In genomic region chr6:167046861-167047495, GRCh38 we compare ENCODE assay signal across 9 cellular contexts. TPM values are rescaled to one million over a fixed set of nuclear protein-coding genes. Genes with fewer than 3 reads are reported as not detected.
DNase-seq lines count a peak whose midpoint lies in the region; ATAC-seq lines count a peak whose summit lies in the region.
"Had no signal": no experiment of that assay in that cellular context is flagged by ENCODE, and none has a peak within 500 bp of the region (broad histone marks: within the 10 kb centered on the region; RNA-seq: fewer than 3 reads in every experiment).

No MANE protein-coding gene starts in this region.

- intact Hi-C loops in activated T-helper 1 cell treated with anti-CD3 and anti-CD28 coated beads, Interleukin-12 subunit alpha, Interleukin-12 subunit beta, Interleukin-2, Interleukin-4 antibody, amounts not matched to agents 30 ng/mL and 10 ng/mL and 1 ng/mL, durations not matched to agents 14 hours and 24 hours and 36 hours (cut with micrococcal nuclease): loop anchor here (1.0 to 5.0 kb wide), 6 partner anchors 9 to 260 kb away; partner anchors contain the start of gene CEP43

- peaks cover 47% of the 10 kb centered on the region for H3K4me1 Mint-ChIP-seq in stimulated activated naive CD8-positive, alpha-beta T cell treated with anti-CD3 and anti-CD28 coated beads, Interleukin-15, Interleukin-2, amounts not matched to agents 100 ng/mL and 50 ng/mL, for 24 hours (ENCODE audit: low read depth)
- H3K4me1 Mint-ChIP-seq in activated T-helper 1 cell treated with anti-CD3 and anti-CD28 coated beads, Interleukin-12 subunit alpha, Interleukin-12 subunit beta, Interleukin-2, Interleukin-4 antibody, amounts not matched to agents 30 ng/mL and 10 ng/mL and 1 ng/mL, durations not matched to agents 14 hours and 24 hours and 36 hours (ENCODE audit: low read depth): peaks cover 21% of the 10 kb centered on the region

- H3K9me3 Mint-ChIP-seq in stimulated activated naive CD8-positive, alpha-beta T cell treated with anti-CD3 and anti-CD28 coated beads, Interleukin-15, Interleukin-2, amounts not matched to agents 100 ng/mL and 50 ng/mL, for 24 hours: no peaks in the 10 kb centered on the region
- H3K9me3 Mint-ChIP-seq in activated T-helper 1 cell treated with anti-CD3 and anti-CD28 coated beads, Interleukin-12 subunit alpha, Interleukin-12 subunit beta, Interleukin-2, Interleukin-4 antibody, amounts not matched to agents 30 ng/mL and 10 ng/mL and 1 ng/mL, durations not matched to agents 14 hours and 24 hours and 36 hours: no peaks in the 10 kb centered on the region

- peak overlapping the region; percentile 90 for H3K27ac Mint-ChIP-seq in stimulated activated naive CD8-positive, alpha-beta T cell treated with anti-CD3 and anti-CD28 coated beads, Interleukin-15, Interleukin-2, amounts not matched to agents 100 ng/mL and 50 ng/mL, for 24 hours
- H3K27ac Mint-ChIP-seq in activated T-helper 1 cell treated with anti-CD3 and anti-CD28 coated beads, Interleukin-12 subunit alpha, Interleukin-12 subunit beta, Interleukin-2, Interleukin-4 antibody, amounts not matched to agents 30 ng/mL and 10 ng/mL and 1 ng/mL, durations not matched to agents 14 hours and 24 hours and 36 hours: peak overlapping the region; percentile 64

- H3K4me3 Mint-ChIP-seq in stimulated activated naive CD8-positive, alpha-beta T cell treated with anti-CD3 and anti-CD28 coated beads, Interleukin-15, Interleukin-2, amounts not matched to agents 100 ng/mL and 50 ng/mL, for 24 hours: peak overlapping the region; percentile 65
- H3K4me3 Mint-ChIP-seq in activated T-helper 1 cell treated with anti-CD3 and anti-CD28 coated beads, Interleukin-12 subunit alpha, Interleukin-12 subunit beta, Interleukin-2, Interleukin-4 antibody, amounts not matched to agents 30 ng/mL and 10 ng/mL and 1 ng/mL, durations not matched to agents 14 hours and 24 hours and 36 hours: no peak overlapping the region

- H3K36me3 Mint-ChIP-seq in stimulated activated naive CD8-positive, alpha-beta T cell treated with anti-CD3 and anti-CD28 coated beads, Interleukin-15, Interleukin-2, amounts not matched to agents 100 ng/mL and 50 ng/mL, for 24 hours (ENCODE audit: low read depth): peaks cover 12% of the 10 kb centered on the region
- peaks cover 5% of the 10 kb centered on the region for H3K36me3 Mint-ChIP-seq in activated T-helper 1 cell treated with anti-CD3 and anti-CD28 coated beads, Interleukin-12 subunit alpha, Interleukin-12 subunit beta, Interleukin-2, Interleukin-4 antibody, amounts not matched to agents 30 ng/mL and 10 ng/mL and 1 ng/mL, durations not matched to agents 14 hours and 24 hours and 36 hours (ENCODE audit: low read depth)

- no peak for ATAC-seq in stimulated activated naive CD8-positive, alpha-beta T cell treated with anti-CD3 and anti-CD28 coated beads, Interleukin-15, Interleukin-2, amounts not matched to agents 100 U/mL and 50 U/mL, for 24 hours
- peak; percentile 23 for ATAC-seq in HG03045 (IDR thresholded peaks at IDR 0.05; ENCODE audit: unreplicated experiment)
- no peak for ATAC-seq in HG03354 (IDR thresholded peaks at IDR 0.05; ENCODE audit: poor library complexity, severe bottlenecking, unreplicated experiment)

- H3K27me3 Mint-ChIP-seq in stimulated activated naive CD8-positive, alpha-beta T cell treated with anti-CD3 and anti-CD28 coated beads, Interleukin-15, Interleukin-2, amounts not matched to agents 100 ng/mL and 50 ng/mL, for 24 hours: no peaks in the 10 kb centered on the region
- no peaks in the 10 kb centered on the region for H3K27me3 Mint-ChIP-seq in activated T-helper 1 cell treated with anti-CD3 and anti-CD28 coated beads, Interleukin-12 subunit alpha, Interleukin-12 subunit beta, Interleukin-2, Interleukin-4 antibody, amounts not matched to agents 30 ng/mL and 10 ng/mL and 1 ng/mL, durations not matched to agents 14 hours and 24 hours and 36 hours (ENCODE audit: insufficient read depth)

- DNase-seq in stimulated activated naive CD8-positive, alpha-beta T cell treated with anti-CD3 and anti-CD28 coated beads, Interleukin-15, Interleukin-2, amounts not matched to agents 100 U/mL and 50 U/mL, for 24 hours: no peak
- DNase-seq in activated T-helper 1 cell treated with anti-CD3 and anti-CD28 coated beads, Interleukin-12 subunit alpha, Interleukin-12 subunit beta, Interleukin-2, Interleukin-4 antibody, amounts not matched to agents 30 ng/mL and 10 ng/mL and 1 ng/mL, durations not matched to agents 14 hours and 24 hours and 36 hours (ENCODE audit: low spot score): no peak
- DNase-seq in GM03348 (ENCODE audit: low spot score) (no peak), H4 (ENCODE audit: low spot score) (no peak), NOMO-1 treated with dmso at 0.1 percent for 144 hours (lab: John Stamatoyannopoulos, UW; ENCODE audit: unreplicated experiment) (no peak)
- DNase-seq: NCI-H526 treated with DMSO at 0.1 percent for 48 hours had no signal

RNA-seq across cellular contexts. Expression of gene CEP43, which starts 47.8 kb away (rescaled TPM):
- total RNA-seq in activated T-helper 1 cell treated with anti-CD3 and anti-CD28 coated beads, Interleukin-12 subunit alpha, Interleukin-12 subunit beta, Interleukin-2, Interleukin-4 antibody, amounts not matched to agents 30 ng/mL and 10 ng/mL and 1 ng/mL, durations not matched to agents 14 hours and 24 hours and 36 hours: 18.8 and 21.4 TPM in 2 replicates
- 16.7 and 17.4 TPM in 2 replicates for total RNA-seq in H4 (2014; rRNA removed; shearing (Covaris generic))
